ENCODE assay signal across 23 cellular contexts in genomic region chr17:68819465-68819864, GRCh38.
DNase-seq lines count a peak whose midpoint lies in the region; ATAC-seq, FAIRE-seq and TF ChIP-seq lines count a peak whose summit lies in the region.
"Had no signal": no experiment of that assay in that cellular context is flagged by ENCODE, and none has a peak within 500 bp of the region (broad histone marks: within the 10 kb centered on the region; RNA-seq: fewer than 3 reads in every experiment).

No MANE protein-coding gene starts in this region.

- H3K9me2 ChIP-seq in HCT116 (ENCODE audit: insufficient read depth), result no peaks in the 10 kb centered on the region

- H2AFZ ChIP-seq in HCT116 (ENCODE audit: low read depth, low read length, poor library complexity, severe bottlenecking), result peak overlapping the region; percentile 63
- no peak overlapping the region for H2AFZ ChIP-seq in HepG2 (ENCODE audit: low read length)
- no peak overlapping the region for H2AFZ ChIP-seq in neural progenitor cell (replicated peaks)
- H2AFZ ChIP-seq: GM23248 had no signal

- in situ Hi-C loops in HepG2 (cut with HindIII; ENCODE audit: extremely low pct_ligation_motif_present, low pct_unique_long_range_greater_than_20kb), result no loop called here

- H3K27ac ChIP-seq in HCT116 (ENCODE audit: low read depth, low read length) (no peak overlapping the region), HepG2 (ENCODE audit: extremely low read length, insufficient read depth, low read length) (peak overlapping the region; percentile 91), neural progenitor cell (no peak overlapping the region)
- H3K27ac ChIP-seq: 22Rv1, BLaER1, GM23248 had no signal

- POLR2A ChIA-PET in HCT116 (lab: Charles Lee), result no interaction called here
- POLR2A ChIA-PET in HepG2 (lab: Yijun Ruan, JAX), result no interaction called here

- no peak for FAIRE-seq in HepG2 (lab: Jason Lieb, UNC)
- FAIRE-seq: GM12878, GM19239, K562 had no signal

- H3K9me3 ChIP-seq in HCT116 (ENCODE audit: control insufficient read depth in 1 of 2, insufficient read depth in 1 of 2, low read depth in 1 of 2, low read length in 2 of 2), result no peaks in the 10 kb centered on the region
- no peaks in the 10 kb centered on the region for H3K9me3 ChIP-seq in HepG2 (ENCODE audit: low read length)
- H3K9me3 ChIP-seq in neural progenitor cell (ENCODE audit: low read depth), result no peaks in the 10 kb centered on the region
- H3K9me3 ChIP-seq: A549, BLaER1 had no signal

- CTCF ChIA-PET in HCT116 (lab: Charles Lee), result no interaction called here
- CTCF ChIA-PET in HepG2 (lab: Yijun Ruan, JAX; ENCODE audit: low intra/inter-chr PET ratio, low total read pairs), result no interaction called here

- peak overlapping the region; percentile 50 for H3K27ac Mint-ChIP-seq in neural progenitor cell
- H3K27ac Mint-ChIP-seq: CD14-positive monocyte; CD4-positive, alpha-beta memory T cell; HFFc6 had no signal

- RAD21 ChIA-PET in HCT116 (lab: Charles Lee; ENCODE audit: low non-redundant PET in 1 of 2, low total read pairs in 2 of 2, uncharacterized antibody in 2 of 2, unreplicated experiment in 2 of 2), result no interaction called here

- ATAC-seq in HCT116 (no peak), HepG2 (no peak), HG02588 (IDR thresholded peaks at IDR 0.05; ENCODE audit: unreplicated experiment) (no peak), GM18519 (IDR thresholded peaks at IDR 0.05; ENCODE audit: low FRiP score, unreplicated experiment) (no peak)
- ATAC-seq: A549, GM12878, K562 had no signal

- H3K4me1 Mint-ChIP-seq in neural progenitor cell, result peaks cover 57% of the 10 kb centered on the region
- H3K4me1 Mint-ChIP-seq: CD14-positive monocyte; CD4-positive, alpha-beta memory T cell had no signal

- H3K4me2 ChIP-seq in HCT116 (ENCODE audit: low read length) (no peak overlapping the region), HepG2 (ENCODE audit: low read depth, low read length) (peak overlapping the region; percentile 76), neural progenitor cell (no peak overlapping the region)
- H3K4me2 ChIP-seq: A549, BLaER1 had no signal

- peaks cover 23% of the 10 kb centered on the region for H3K9me3 Mint-ChIP-seq in neural progenitor cell
- H3K9me3 Mint-ChIP-seq: HFFc6 had no signal

- H3K36me3 Mint-ChIP-seq in neural progenitor cell, result peaks cover 14% of the 10 kb centered on the region
- H3K36me3 Mint-ChIP-seq: CD14-positive monocyte; CD4-positive, alpha-beta memory T cell had no signal

- TF ChIP-seq POLR2A in HCT116 (IDR thresholded peaks at IDR 0.05; ENCODE audit: borderline replicate concordance, extremely low read depth, insufficient read depth, insufficient read length) (no peak), HepG2 (IDR thresholded peaks at IDR 0.05; ENCODE audit: insufficient read depth in 1 of 2, low read depth in 2 of 2, low read length in 2 of 2) (no peak)

- intact Hi-C loops in HCT116 (cut with micrococcal nuclease) (no loop called here), HepG2 (cut with micrococcal nuclease; ENCODE audit: unreplicated experiment) (no loop called here)

- H3K36me3 ChIP-seq in HCT116 (ENCODE audit: control insufficient read depth in 1 of 2, insufficient read depth in 2 of 2, low read length in 2 of 2), result no peaks in the 10 kb centered on the region
- no peaks in the 10 kb centered on the region for H3K36me3 ChIP-seq in HepG2 (replicated peaks in 1 of 2; ENCODE audit: control insufficient read depth in 1 of 2, insufficient read depth in 2 of 2, low read length in 2 of 2)
- H3K36me3 ChIP-seq in neural progenitor cell, result no peaks in the 10 kb centered on the region
- H3K36me3 ChIP-seq: BLaER1 had no signal

- H3K4me1 ChIP-seq in HCT116 (ENCODE audit: control insufficient read depth in 1 of 2, insufficient read depth in 2 of 2, low read length in 2 of 2) (peaks cover 26 to 38% of the 10 kb centered on the region in 2 experiments), HepG2 (ENCODE audit: insufficient read depth, low read length) (peaks cover 74% of the 10 kb centered on the region), neural progenitor cell (peaks cover 9% of the 10 kb centered on the region)
- H3K4me1 ChIP-seq: BLaER1 had no signal

- no peak overlapping the region for H3K4me3 Mint-ChIP-seq in neural progenitor cell
- H3K4me3 Mint-ChIP-seq: CD14-positive monocyte; CD4-positive, alpha-beta memory T cell; HFFc6 had no signal

- H3K79me2 ChIP-seq in HCT116 (ENCODE audit: insufficient read depth, low read length) (no peaks in the 10 kb centered on the region), HepG2 (ENCODE audit: insufficient read depth, low read length) (no peaks in the 10 kb centered on the region), neural progenitor cell (ENCODE audit: low read depth) (no peaks in the 10 kb centered on the region)

- TF ChIP-seq RAD21 in HCT116 (IDR thresholded peaks at IDR 0.05; ENCODE audit: low read depth), result no peak
- TF ChIP-seq RAD21 in HepG2 (CRISPR knock-in tag; IDR thresholded peaks at IDR 0.05), result no peak

- no peaks in the 10 kb centered on the region for H3F3A ChIP-seq in neural progenitor cell (ENCODE audit: low read depth)

- H4K20me1 ChIP-seq in HCT116 (ENCODE audit: insufficient read depth) (no peaks in the 10 kb centered on the region), HepG2 (ENCODE audit: insufficient read depth, low read length) (no peaks in the 10 kb centered on the region), neural progenitor cell (ENCODE audit: low read depth) (no peaks in the 10 kb centered on the region)
- H4K20me1 ChIP-seq: BLaER1 had no signal

- H3K9ac ChIP-seq in HCT116 (ENCODE audit: low read length) (no peak overlapping the region), HepG2 (ENCODE audit: insufficient read depth, low read depth, low read length) (no peak overlapping the region; the same call in 1 of the 2 replicates), neural progenitor cell (no peak overlapping the region)
- H3K9ac ChIP-seq: BLaER1, GM23248 had no signal

- no peaks in the 10 kb centered on the region for H3K27me3 ChIP-seq in HCT116 (ENCODE audit: insufficient read depth, low read length)
- no peaks in the 10 kb centered on the region for H3K27me3 ChIP-seq in HepG2 (ENCODE audit: control insufficient read depth in 1 of 2, insufficient read depth in 2 of 2, low read length in 2 of 2)
- no peaks in the 10 kb centered on the region for H3K27me3 ChIP-seq in neural progenitor cell
- H3K27me3 ChIP-seq: BLaER1 had no signal

- TF ChIP-seq EP300 in HepG2 (IDR thresholded peaks at IDR 0.05; ENCODE audit: low read depth in 2 of 2, low read length in 2 of 2) (no peak), HepG2 (CRISPR knock-in tag; IDR thresholded peaks at IDR 0.05; ENCODE audit: borderline replicate concordance) (no peak)

- TF ChIP-seq CTCF in HCT116 (IDR thresholded peaks at IDR 0.05 in 2 of 3, conservative IDR thresholded peaks at IDR 0.05 in 1 of 3; ENCODE audit: borderline replicate concordance in 1 of 3, insufficient read depth in 1 of 3, low read depth in 2 of 3, low read length in 2 of 3) (no peak), HepG2 (CRISPR knock-in tag; IDR thresholded peaks at IDR 0.05) (no peak), neural progenitor cell (IDR thresholded peaks at IDR 0.05) (no peak)

- BruUV-seq in HCT116 (replicated peaks; lab: Mats Ljungman, UMichigan) (no TSS peak), HepG2 (replicated peaks; lab: Mats Ljungman, UMichigan) (no TSS peak)

- H3K4me3 ChIP-seq in HCT116 (replicated peaks in 1 of 2; ENCODE audit: low read depth in 1 of 2, low read length in 2 of 2) (no peak overlapping the region), HepG2 (replicated peaks in 1 of 3; ENCODE audit: insufficient read depth in 1 of 3, low read depth in 2 of 3, low read length in 3 of 3) (no peak overlapping the region; a peak in 1 of 6 replicates), neural progenitor cell (no peak overlapping the region)
- H3K4me3 ChIP-seq: A549, BLaER1, GM12878, GM23248, K562 had no signal

- H3K27me3 Mint-ChIP-seq in neural progenitor cell (ENCODE audit: insufficient read depth, low read depth), result peaks cover 9% of the 10 kb centered on the region

- WGBS in HepG2 (ENCODE audit: low lambda C conversion rate), result 93% methylated on average over 5 of the region's 5 CpGs

- DNase-seq in Ammon's horn (ENCODE audit: low spot score) (peak; percentile 22), HCT116 (ENCODE audit: low read depth, low spot score) (no peak), HepG2 (ENCODE audit: low spot score) (no peak), neural progenitor cell (ENCODE audit: low spot score) (no peak), cortex of kidney (lab: John Stamatoyannopoulos, UW) (no peak)
- DNase-seq in stimulated activated CD4-positive, alpha-beta T cell treated with anti-CD3 and anti-CD28 coated beads, Interleukin-2, amount 100 ng/mL, for 24 hours, result no peak
- DNase-seq: AML-193; CD4-positive, alpha-beta memory T cell; DMS53; DND-41; EL; GM23248; HCEC 1CT; HFFc6 had no signal

TF ChIP-seq in HCT116, 20 proteins besides CTCF, POLR2A, EP300 and RAD21 (continues in another document):
- TF ChIP-seq ZFX (IDR thresholded peaks at IDR 0.05), result no peak
- TF ChIP-seq EGR1 (IDR thresholded peaks at IDR 0.05; ENCODE audit: low read depth), result no peak
- TF ChIP-seq SIN3A (IDR thresholded peaks at IDR 0.05; ENCODE audit: low read depth), result no peak
- TF ChIP-seq ATF3 (IDR thresholded peaks at IDR 0.05), result no peak
- TF ChIP-seq TCF7L2 (IDR thresholded peaks at IDR 0.05; ENCODE audit: borderline replicate concordance, extremely low read depth, insufficient read depth, insufficient read length), result no peak
- no peak for TF ChIP-seq YY1 (IDR thresholded peaks at IDR 0.05; ENCODE audit: extremely low read depth, insufficient replicate concordance, low read depth, low read length)

TF ChIP-seq in HepG2, 621 proteins besides CTCF, POLR2A, EP300 and RAD21 (continues in another document):
- no peak for TF ChIP-seq NFIC (IDR thresholded peaks at IDR 0.05; ENCODE audit: low read length)
- no peak for TF ChIP-seq ZNF563 (CRISPR knock-in tag; IDR thresholded peaks at IDR 0.05)
- TF ChIP-seq CREM (IDR thresholded peaks at IDR 0.05), result no peak
- TF ChIP-seq CREM (CRISPR knock-in tag; IDR thresholded peaks at IDR 0.05), result no peak
- 0 out of 2 replicates have a peak, but pooled peaks have one; percentile 65 for TF ChIP-seq ZBTB38 (CRISPR knock-in tag; IDR thresholded peaks at IDR 0.05)
- TF ChIP-seq ZNF773 (CRISPR knock-in tag; IDR thresholded peaks at IDR 0.05; ENCODE audit: borderline replicate concordance), result no peak
- TF ChIP-seq ZNF292 (CRISPR knock-in tag; IDR thresholded peaks at IDR 0.05; ENCODE audit: borderline replicate concordance, low read depth), result no peak
- TF ChIP-seq HOXD1 (CRISPR knock-in tag; IDR thresholded peaks at IDR 0.05), result no peak
- no peak for TF ChIP-seq ZNF124 (CRISPR knock-in tag; IDR thresholded peaks at IDR 0.05)
- no peak for TF ChIP-seq E2F2 (CRISPR knock-in tag; IDR thresholded peaks at IDR 0.05; ENCODE audit: borderline replicate concordance)
